1 cellular context compared by ENCODE assay signal in genomic region chr18:74225193-74225840, GRCh38.
TF ChIP-seq lines count a peak whose summit lies in the region.

No MANE protein-coding gene starts in this region.

TF ChIP-seq in HepG2, 621 proteins besides CTCF, POLR2A, EP300 and RAD21 (continued from another document and continues in another):
- TF ChIP-seq HMGXB3 (CRISPR knock-in tag; IDR thresholded peaks at IDR 0.05; ENCODE audit: borderline replicate concordance) (0 out of 2 replicates have a peak, but pooled peaks have one; percentile 21), RCOR2 (CRISPR knock-in tag; IDR thresholded peaks at IDR 0.05) (0 out of 2 replicates have a peak, but pooled peaks have one; percentile 43), FOXC1 (CRISPR knock-in tag; IDR thresholded peaks at IDR 0.05; ENCODE audit: borderline replicate concordance) (0 out of 2 replicates have a peak, but pooled peaks have one; percentile 46), FOXJ3 (CRISPR knock-in tag; IDR thresholded peaks at IDR 0.05; ENCODE audit: borderline replicate concordance) (peak; percentile 37; the same call in 1 of the 2 replicates), ZHX1 (CRISPR knock-in tag; IDR thresholded peaks at IDR 0.05; ENCODE audit: low read depth) (peak; percentile 64; the same call in 1 of the 2 replicates), MBD4 (IDR thresholded peaks at IDR 0.05; ENCODE audit: borderline replicate concordance, low read length) (no peak), NPAS2 (CRISPR knock-in tag; IDR thresholded peaks at IDR 0.05; ENCODE audit: borderline replicate concordance) (no peak), ZNF280D (CRISPR knock-in tag; IDR thresholded peaks at IDR 0.05) (no peak), DNMT1 (CRISPR knock-in tag; IDR thresholded peaks at IDR 0.05) (no peak), THRA (CRISPR knock-in tag; IDR thresholded peaks at IDR 0.05; ENCODE audit: borderline replicate concordance) (peak; percentile 49; the same call in 1 of the 2 replicates), MIXL1 (CRISPR knock-in tag; IDR thresholded peaks at IDR 0.05) (peak; percentile 96), ZFY (CRISPR knock-in tag; IDR thresholded peaks at IDR 0.05) (peak; percentile 32; the same call in 1 of the 2 replicates), ZNF543 (CRISPR knock-in tag; IDR thresholded peaks at IDR 0.05) (no peak), ATF3 (CRISPR knock-in tag; IDR thresholded peaks at IDR 0.05) (0 out of 2 replicates have a peak, but pooled peaks have one; percentile 26), ZNF652 (CRISPR knock-in tag; IDR thresholded peaks at IDR 0.05; ENCODE audit: borderline replicate concordance, low read depth) (peak; percentile 99), NR2F1 (CRISPR knock-in tag; IDR thresholded peaks at IDR 0.05) (0 out of 4 replicates have a peak, but pooled peaks of 1 of the 2 experiments have one; percentile 32), ZNF230 (CRISPR knock-in tag; IDR thresholded peaks at IDR 0.05) (no peak), ARID4A (CRISPR knock-in tag; IDR thresholded peaks at IDR 0.05; ENCODE audit: borderline replicate concordance) (peak; percentile 39; the same call in 1 of the 2 replicates), ONECUT2 (CRISPR knock-in tag; IDR thresholded peaks at IDR 0.05) (peak; percentile 80), SNAPC2 (CRISPR knock-in tag; IDR thresholded peaks at IDR 0.05) (no peak), ZMYM4 (CRISPR knock-in tag; IDR thresholded peaks at IDR 0.05) (peak; percentile 75), ZNF687 (CRISPR knock-in tag; IDR thresholded peaks at IDR 0.05) (no peak), SP1 (IDR thresholded peaks at IDR 0.05) (no peak), SP1 (CRISPR knock-in tag; IDR thresholded peaks at IDR 0.05) (0 out of 2 replicates have a peak, but pooled peaks have one; percentile 4), ATF1 (CRISPR knock-in tag; IDR thresholded peaks at IDR 0.05) (peak; percentile 53; the same call in 1 of the 2 replicates), CREM (IDR thresholded peaks at IDR 0.05) (peak; percentile 61; the same call in 1 of the 2 replicates), CREM (CRISPR knock-in tag; IDR thresholded peaks at IDR 0.05) (no peak), TFDP1 (CRISPR knock-in tag; IDR thresholded peaks at IDR 0.05; ENCODE audit: borderline replicate concordance) (no peak), ZNF264 (CRISPR knock-in tag; IDR thresholded peaks at IDR 0.05) (0 out of 2 replicates have a peak, but pooled peaks have one; percentile 47), IKZF1 (IDR thresholded peaks at IDR 0.05) (no peak), ZNF878 (CRISPR knock-in tag; IDR thresholded peaks at IDR 0.05) (0 out of 2 replicates have a peak, but pooled peaks have one; percentile 25), ZFP82 (CRISPR knock-in tag; IDR thresholded peaks at IDR 0.05; ENCODE audit: borderline replicate concordance) (no peak), SALL1 (CRISPR knock-in tag; IDR thresholded peaks at IDR 0.05) (peak; percentile 64), NR2F6 (IDR thresholded peaks at IDR 0.05) (peak; percentile 60), NR2F6 (CRISPR knock-in tag; IDR thresholded peaks at IDR 0.05) (peak; percentile 51; the same call in 1 of the 2 replicates)
